Comparison of ENCODE assay signal across 8 cellular contexts in genomic region chr7:51430480-51431086, GRCh38.
A peak's percentile ranks its signal among the peaks of the same experiment; 100 is the strongest.
DNase-seq lines count a peak whose midpoint lies in the region; ATAC-seq, FAIRE-seq and TF ChIP-seq lines count a peak whose summit lies in the region.

No MANE protein-coding gene starts in this region.

- no peaks in the 10 kb centered on the region for H3K9me3 ChIP-seq in CD4-positive, alpha-beta T cell (ENCODE audit: control insufficient read depth, low read length)
- H3K9me3 ChIP-seq in lung (ENCODE audit: control insufficient read depth in 2 of 2, insufficient read depth in 1 of 2, low read length in 1 of 2) (no peaks in the 10 kb centered on the region), stomach (no peaks in the 10 kb centered on the region)

- 18 to 19% methylated on average over 13 of the region's 13 CpGs for WGBS in lung, 2 donors
- WGBS in stomach, 5 donors = 17 to 24% (median 20%) methylated on average over 13 of the region's 13 CpGs

- TF ChIP-seq CTCF in CD4-positive, alpha-beta T cell (IDR thresholded peaks at IDR 0.05) = peak; percentile 77
- TF ChIP-seq CTCF in lung (IDR thresholded peaks at IDR 0.05; ENCODE audit: control extremely low read depth, extremely low read depth) (peak; percentile 49), stomach (IDR thresholded peaks at IDR 0.05) (peak in 5 of 7 experiments; percentile 15 to 85 (median 57))

- CTCF ChIA-PET in CD4-positive, alpha-beta T cell (lab: Charles Lee) = no interaction called here

- H3K4me3 Mint-ChIP-seq in CD4-positive, alpha-beta T cell = no peak overlapping the region
- no peak overlapping the region for H3K4me3 Mint-ChIP-seq in T-helper 2 cell treated with Interferon-gamma antibody and Interleukin-4, amounts not matched to agents 5 μg/mL and 100 μg/mL, for 36 hours

- H3K4me1 Mint-ChIP-seq in CD4-positive, alpha-beta T cell (ENCODE audit: low read depth) = no peaks in the 10 kb centered on the region
- no peaks in the 10 kb centered on the region for H3K4me1 Mint-ChIP-seq in T-helper 2 cell treated with Interferon-gamma antibody and Interleukin-4, amounts not matched to agents 5 μg/mL and 100 μg/mL, for 36 hours (ENCODE audit: low read depth)

- H3K36me3 ChIP-seq in lung (ENCODE audit: control insufficient read depth in 2 of 2, insufficient read depth in 2 of 2, low read length in 2 of 2) = no peaks in the 10 kb centered on the region
- no peaks in the 10 kb centered on the region for H3K36me3 ChIP-seq in stomach

- ATAC-seq in CD4-positive, alpha-beta T cell (ENCODE audit: poor library complexity) = no peak
- ATAC-seq in lung (ENCODE audit: insufficient read depth, low FRiP score) (no peak), GM21390 (IDR thresholded peaks at IDR 0.05; ENCODE audit: unreplicated experiment) (no peak)

- no peak for TF ChIP-seq POLR2A in stomach (IDR thresholded peaks at IDR 0.05)

- H3K27me3 ChIP-seq in CD4-positive, alpha-beta T cell (ENCODE audit: control insufficient read depth, insufficient read depth, low read length) = no peaks in the 10 kb centered on the region
- H3K27me3 ChIP-seq in lung (ENCODE audit: control insufficient read depth, insufficient read depth) = no peaks in the 10 kb centered on the region
- peaks cover 0 to 9% (median 6%) of the 10 kb centered on the region in 3 donors for H3K27me3 ChIP-seq in stomach

- POLR2A ChIA-PET in CD4-positive, alpha-beta T cell (lab: Charles Lee) = no interaction called here

- no peaks in the 10 kb centered on the region for H3K36me3 Mint-ChIP-seq in CD4-positive, alpha-beta T cell (ENCODE audit: low read depth)
- no peaks in the 10 kb centered on the region for H3K36me3 Mint-ChIP-seq in T-helper 2 cell treated with Interferon-gamma antibody and Interleukin-4, amounts not matched to agents 5 μg/mL and 100 μg/mL, for 36 hours (ENCODE audit: low read depth)

- FAIRE-seq in GM19239 (lab: Jason Lieb, UNC) = peak; percentile 89

- peaks cover 7% of the 10 kb centered on the region for H3K27me3 Mint-ChIP-seq in CD4-positive, alpha-beta T cell
- H3K27me3 Mint-ChIP-seq in T-helper 2 cell treated with Interferon-gamma antibody and Interleukin-4, amounts not matched to agents 5 μg/mL and 100 μg/mL, for 36 hours (ENCODE audit: low read depth) = no peaks in the 10 kb centered on the region

- peak in 3 of 10 experiments; percentile 1 to 14 (median 11) for DNase-seq in CD4-positive, alpha-beta T cell
- DNase-seq in GM19239 (ENCODE audit: insufficient read length, low spot score) = peak; percentile 31
- DNase-seq in NCI-H1105 treated with DMSO at 0.1 percent for 48 hours (lab: John Stamatoyannopoulos, UW) = peak; percentile 43
- DNase-seq in T-helper 2 cell treated with Interferon-gamma antibody and Interleukin-4, amounts not matched to agents 5 μg/mL and 100 μg/mL, for 36 hours (ENCODE audit: low spot score) = peak; percentile 20
- DNase-seq in dermis microvascular lymphatic vessel endothelial cell (ENCODE audit: low read depth in 2 of 2) = peak; percentile 20 to 43
- DNase-seq in lung (ENCODE audit: low spot score) = no peak
- DNase-seq in stomach = no peak

- no peaks in the 10 kb centered on the region for H3K4me1 ChIP-seq in lung (ENCODE audit: control insufficient read depth in 2 of 2, insufficient read depth in 2 of 2, low read length in 2 of 2)
- H3K4me1 ChIP-seq in stomach = peaks cover 0 to 6% (median 2%) of the 10 kb centered on the region in 4 donors

- intact Hi-C loops in CD4-positive, alpha-beta T cell (cut with DNase I, micrococcal nuclease) = no loop called here
- intact Hi-C loops in stomach (cut with DNase I; ENCODE audit: low total_unique reads) = no loop called here

- H3K27ac Mint-ChIP-seq in CD4-positive, alpha-beta T cell = no peak overlapping the region
- H3K27ac Mint-ChIP-seq in T-helper 2 cell treated with Interferon-gamma antibody and Interleukin-4, amounts not matched to agents 5 μg/mL and 100 μg/mL, for 36 hours = no peak overlapping the region

- no peak overlapping the region for H3K27ac ChIP-seq in CD4-positive, alpha-beta T cell (ENCODE audit: low read depth, low read length)
- H3K27ac ChIP-seq in lung (ENCODE audit: low read depth in 1 of 2, low read length in 1 of 2) = no peak overlapping the region
- H3K27ac ChIP-seq in stomach = no peak overlapping the region

- no peak for TF ChIP-seq EP300 in stomach (IDR thresholded peaks at IDR 0.05)

- H3K4me3 ChIP-seq in lung = no peak overlapping the region
- no peak overlapping the region for H3K4me3 ChIP-seq in stomach

- H3K9me3 Mint-ChIP-seq in CD4-positive, alpha-beta T cell = no peaks in the 10 kb centered on the region
- no peaks in the 10 kb centered on the region for H3K9me3 Mint-ChIP-seq in T-helper 2 cell treated with Interferon-gamma antibody and Interleukin-4, amounts not matched to agents 5 μg/mL and 100 μg/mL, for 36 hours

Comparison
In these comparisons a context has a peak if more than half of its experiments do, and no peak if none do; other contexts are left out.
1. DNase-seq: peak in GM19239 (single experiment), NCI-H1105 treated with DMSO at 0.1 percent for 48 hours (single experiment), T-helper 2 cell treated with Interferon-gamma antibody and Interleukin-4, amounts not matched to agents 5 μg/mL and 100 μg/mL, for 36 hours (single experiment) and dermis microvascular lymphatic vessel endothelial cell (2 of 2); none in lung (single experiment) and stomach (single experiment).
2. Peak in every context shown above with its lines, with median percentiles within 50 percentile points of each other: CTCF ChIP-seq.